8 cellular contexts compared by ENCODE assay signal in the genomic region with DNA sequence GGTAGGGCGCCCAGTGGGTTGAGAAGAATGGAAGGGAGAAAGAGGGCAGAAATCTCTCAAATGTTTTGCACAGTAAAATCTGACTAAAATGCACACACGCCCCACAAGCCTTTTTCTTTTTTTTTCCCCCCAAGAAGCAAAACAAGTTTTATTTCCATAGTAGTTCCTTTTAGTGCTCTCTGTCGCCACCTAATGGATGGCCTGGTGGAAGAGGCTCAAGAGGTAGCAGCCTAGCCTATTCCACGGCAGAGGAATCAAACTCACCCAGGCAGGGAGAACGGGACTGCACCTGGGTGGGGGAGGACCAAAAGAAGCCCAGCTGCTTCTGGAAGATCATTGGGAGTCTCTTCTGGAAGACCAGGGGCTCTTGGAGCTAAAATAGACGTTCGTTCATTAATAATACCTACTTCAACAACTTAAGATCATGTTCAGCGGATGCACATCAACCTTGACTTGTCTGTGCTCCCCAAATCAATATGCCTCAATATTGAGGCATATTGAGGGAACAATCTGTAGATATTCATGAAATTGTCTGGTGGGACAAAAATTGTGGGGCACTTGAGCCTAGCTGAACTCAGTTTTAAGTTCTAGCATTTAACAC. TPM values are rescaled to one million over a fixed set of nuclear protein-coding genes. Genes with fewer than 3 reads are reported as not detected.
DNase-seq lines count a peak whose midpoint lies in the region; ATAC-seq and TF ChIP-seq lines count a peak whose summit lies in the region.

No MANE protein-coding gene starts in this region.

- ATAC-seq in HG03095 (IDR thresholded peaks at IDR 0.05; ENCODE audit: unreplicated experiment) = no peak

- H4K20me1 ChIP-seq in OCI-LY7 (ENCODE audit: insufficient read depth, low read length) = no peaks in the 10 kb centered on the region

- no peak overlapping the region for H3K4me2 ChIP-seq in OCI-LY7 (ENCODE audit: low read length)

- no peaks in the 10 kb centered on the region for H3K36me3 ChIP-seq in BE2C
- peaks cover 16% of the 10 kb centered on the region for H3K36me3 ChIP-seq in OCI-LY7 (ENCODE audit: insufficient read depth, low read length)
- no peaks in the 10 kb centered on the region for H3K36me3 ChIP-seq in thyroid gland

- POLR2A ChIA-PET in OCI-LY7 (lab: Charles Lee) = no interaction called here

- peak overlapping the region; percentile 73 for H3K27ac Mint-ChIP-seq in activated T-cell treated with anti-CD3 and anti-CD28 coated beads, Interleukin-2, amount 50 U/mL, for 24 hours
- peak overlapping the region; percentile 48 for H3K27ac Mint-ChIP-seq in osteocyte (ENCODE audit: unreplicated experiment)

- no peak overlapping the region for H3K4me3 ChIP-seq in BE2C (ENCODE audit: low read depth, low read length)
- H3K4me3 ChIP-seq in OCI-LY7 (ENCODE audit: low read depth, low read length, poor library complexity, severe bottlenecking) = no peak overlapping the region
- H3K4me3 ChIP-seq in thyroid gland (replicated peaks in 1 of 3) = no peak overlapping the region

- 33 to 35% methylated on average over 6 to 8 of the region's 8 CpGs for WGBS in thyroid gland, 2 donors

- H3K79me2 ChIP-seq in OCI-LY7 (ENCODE audit: insufficient read depth, low read depth, low read length) = no peaks in the 10 kb centered on the region

- peaks cover 41% of the 10 kb centered on the region for H3K36me3 Mint-ChIP-seq in activated T-cell treated with anti-CD3 and anti-CD28 coated beads, Interleukin-2, amount 50 U/mL, for 24 hours (ENCODE audit: low read depth)
- H3K36me3 Mint-ChIP-seq in osteocyte (ENCODE audit: unreplicated experiment) = peaks cover 7% of the 10 kb centered on the region

- peaks cover 3% of the 10 kb centered on the region for H3K4me1 ChIP-seq in BE2C
- H3K4me1 ChIP-seq in OCI-LY7 (ENCODE audit: insufficient read depth, low read length, poor library complexity, severe bottlenecking) = no peaks in the 10 kb centered on the region
- H3K4me1 ChIP-seq in thyroid gland = peaks cover 33 to 40% of the 10 kb centered on the region in 2 donors

- H3K9me3 Mint-ChIP-seq in activated T-cell treated with anti-CD3 and anti-CD28 coated beads, Interleukin-2, amount 50 U/mL, for 24 hours = no peaks in the 10 kb centered on the region
- no peaks in the 10 kb centered on the region for H3K9me3 Mint-ChIP-seq in osteocyte (ENCODE audit: unreplicated experiment)

- no peak overlapping the region for H2AFZ ChIP-seq in OCI-LY7 (ENCODE audit: low read length)

- intact Hi-C loops in OCI-LY7 (cut with micrococcal nuclease; ENCODE audit: unreplicated experiment) (no loop called here), thyroid gland (cut with DNase I) (loop anchor here (5.0 kb wide), 1 partner anchor 39 kb away; no protein-coding TSS in a partner anchor)

- H3K4me3 Mint-ChIP-seq in activated T-cell treated with anti-CD3 and anti-CD28 coated beads, Interleukin-2, amount 50 U/mL, for 24 hours = no peak overlapping the region
- H3K4me3 Mint-ChIP-seq in osteocyte (ENCODE audit: unreplicated experiment) = no peak overlapping the region

- peaks cover 46% of the 10 kb centered on the region for H3K27me3 Mint-ChIP-seq in activated T-cell treated with anti-CD3 and anti-CD28 coated beads, Interleukin-2, amount 50 U/mL, for 24 hours
- H3K27me3 Mint-ChIP-seq in osteocyte (ENCODE audit: unreplicated experiment) = no peaks in the 10 kb centered on the region

- peaks cover 22% of the 10 kb centered on the region for H3K4me1 Mint-ChIP-seq in activated T-cell treated with anti-CD3 and anti-CD28 coated beads, Interleukin-2, amount 50 U/mL, for 24 hours (ENCODE audit: low read depth)
- H3K4me1 Mint-ChIP-seq in osteocyte (ENCODE audit: unreplicated experiment) = peaks cover 33% of the 10 kb centered on the region

- H3K27ac ChIP-seq in OCI-LY7 (ENCODE audit: low read depth, low read length, poor library complexity, severe bottlenecking) = no peak overlapping the region
- H3K27ac ChIP-seq in thyroid gland = no peak overlapping the region

- H3K27me3 ChIP-seq in BE2C = no peaks in the 10 kb centered on the region
- no peaks in the 10 kb centered on the region for H3K27me3 ChIP-seq in thyroid gland

- CTCF ChIA-PET in OCI-LY7 (lab: Charles Lee; ENCODE audit: unreplicated experiment) = no interaction called here

- DNase-seq in BE2C (peak; percentile 73), H4 (ENCODE audit: low spot score) (peak; percentile 40), OCI-LY7 (ENCODE audit: low spot score) (peak; percentile 60), fibroblast of peridontal ligament (ENCODE audit: extremely low read depth) (peak; percentile 73), osteocyte (ENCODE audit: extremely low spot score, unreplicated experiment) (no peak), thyroid gland (peak; percentile 77 to 81)
- peak; percentile 74 for DNase-seq in activated T-cell treated with anti-CD3 and anti-CD28 coated beads, Interleukin-2, amount 50 U/mL, for 24 hours

- TF ChIP-seq CTCF in BE2C (IDR thresholded peaks at IDR 0.05; ENCODE audit: low read depth, low read length) (peak; percentile 75), OCI-LY7 (conservative IDR thresholded peaks at IDR 0.05; ENCODE audit: low read length) (peak; percentile 78), osteocyte (IDR thresholded peaks at IDR 0.05) (peak; percentile 81), thyroid gland (IDR thresholded peaks at IDR 0.05) (peak; percentile 32 to 61 (median 52))

- H3K9me3 ChIP-seq in BE2C = no peaks in the 10 kb centered on the region
- no peaks in the 10 kb centered on the region for H3K9me3 ChIP-seq in OCI-LY7 (ENCODE audit: low read length)
- H3K9me3 ChIP-seq in thyroid gland = no peaks in the 10 kb centered on the region

- TF ChIP-seq POLR2A in thyroid gland (IDR thresholded peaks at IDR 0.05) = peak in 1 of 2 donors; percentile 3

- BruUV-seq in OCI-LY7 (replicated peaks; lab: Mats Ljungman, UMichigan) = no TSS peak

- H3K9me2 ChIP-seq in OCI-LY7 (ENCODE audit: insufficient read depth, low read length) = no peaks in the 10 kb centered on the region

RNA-seq across cellular contexts. Expression of gene IRAK1, which starts 31.6 kb away (rescaled TPM):
- polyA plus RNA-seq in BE2C (2012; ENCODE audit: insufficient read depth, insufficient read length, low read depth) = 348 TPM
- total RNA-seq in H4 (2014; rRNA removed; shearing (Covaris generic)) = 50.0 and 58.6 TPM in 2 replicates
- 56.8 and 75.5 TPM in 2 replicates for total RNA-seq in OCI-LY7 (2014; rRNA removed; shearing (Covaris generic))
- total RNA-seq in OCI-LY7 (2022) (119 and 136 TPM in 2 replicates), osteocyte (72.4 and 74.2 TPM in 2 replicates), thyroid gland (10 to 100 TPM; 36.4 to 53.1 (median 42.8) TPM)

RNA-seq across cellular contexts. Expression of gene MECP2, which starts 46.2 kb away (rescaled TPM):
- polyA plus RNA-seq in BE2C (2012; ENCODE audit: insufficient read depth, insufficient read length, low read depth) = 46.6 TPM
- total RNA-seq in H4 (2014; rRNA removed; shearing (Covaris generic)) = 24.9 and 28.3 TPM in 2 replicates
- total RNA-seq in OCI-LY7 (2014; rRNA removed; shearing (Covaris generic)) = 31.2 and 45.8 TPM in 2 replicates
- total RNA-seq in OCI-LY7 (2022) = 48.6 and 50.2 TPM in 2 replicates
- 43.7 and 44.6 TPM in 2 replicates for total RNA-seq in osteocyte
- total RNA-seq in thyroid gland = 10 to 100 TPM; 47.7 to 93.3 (median 61.1) TPM
